Comparison of ENCODE assay signal across 1 cellular context in the genomic region with DNA sequence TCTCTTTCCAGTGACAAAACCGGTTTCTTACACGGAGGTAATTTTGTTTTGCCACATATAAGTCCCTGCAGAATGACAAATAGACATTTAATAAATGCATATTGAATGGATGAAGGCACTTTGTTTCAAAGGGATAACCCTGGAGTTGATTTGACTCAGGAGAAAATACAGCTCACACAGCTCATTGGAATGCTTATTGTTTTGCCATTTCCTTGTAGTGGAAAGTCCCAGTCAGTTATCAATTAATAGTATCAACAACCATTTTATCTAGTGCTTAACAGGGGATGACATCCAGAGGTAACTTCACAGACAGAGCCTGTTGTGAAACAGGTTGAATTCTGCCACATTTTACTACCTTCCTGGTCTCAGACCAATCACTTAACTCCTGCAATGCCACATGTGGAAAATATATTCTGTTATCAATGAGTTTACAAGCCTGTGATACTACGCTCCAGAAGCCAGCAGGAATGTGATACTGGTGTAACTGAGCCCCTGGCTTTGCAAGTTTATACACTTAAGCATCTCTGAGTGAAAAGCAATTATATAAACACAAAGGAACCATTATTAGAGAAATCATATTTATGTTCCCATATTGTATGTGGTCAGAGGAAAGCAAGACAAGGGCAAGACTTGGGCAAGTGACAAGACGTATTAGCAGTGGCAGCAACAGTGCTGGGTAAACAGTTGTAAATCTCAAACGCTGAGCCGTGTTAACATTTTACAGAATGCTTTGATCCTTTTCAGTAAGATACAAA.
TF ChIP-seq lines count a peak whose summit lies in the region.

No MANE protein-coding gene starts in this region.

TF ChIP-seq in IMR-90, 13 proteins besides CTCF, POLR2A, EP300 and RAD21 (continued from another document):
- TF ChIP-seq, protein P1, sequence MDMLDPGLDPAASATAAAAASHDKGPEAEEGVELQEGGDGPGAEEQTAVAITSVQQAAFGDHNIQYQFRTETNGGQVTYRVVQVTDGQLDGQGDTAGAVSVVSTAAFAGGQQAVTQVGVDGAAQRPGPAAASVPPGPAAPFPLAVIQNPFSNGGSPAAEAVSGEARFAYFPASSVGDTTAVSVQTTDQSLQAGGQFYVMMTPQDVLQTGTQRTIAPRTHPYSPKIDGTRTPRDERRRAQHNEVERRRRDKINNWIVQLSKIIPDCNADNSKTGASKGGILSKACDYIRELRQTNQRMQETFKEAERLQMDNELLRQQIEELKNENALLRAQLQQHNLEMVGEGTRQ (IDR thresholded peaks at IDR 0.05; ENCODE audit: low read depth, low read length): no peak
- no peak for TF ChIP-seq MAFK (IDR thresholded peaks at IDR 0.05; ENCODE audit: low read depth, low read length)
- no peak for TF ChIP-seq RFX5 (IDR thresholded peaks at IDR 0.05; ENCODE audit: low read depth, low read length)
- no peak for TF ChIP-seq CEBPB (IDR thresholded peaks at IDR 0.05; ENCODE audit: low read depth, low read length)
- TF ChIP-seq, protein P2, sequence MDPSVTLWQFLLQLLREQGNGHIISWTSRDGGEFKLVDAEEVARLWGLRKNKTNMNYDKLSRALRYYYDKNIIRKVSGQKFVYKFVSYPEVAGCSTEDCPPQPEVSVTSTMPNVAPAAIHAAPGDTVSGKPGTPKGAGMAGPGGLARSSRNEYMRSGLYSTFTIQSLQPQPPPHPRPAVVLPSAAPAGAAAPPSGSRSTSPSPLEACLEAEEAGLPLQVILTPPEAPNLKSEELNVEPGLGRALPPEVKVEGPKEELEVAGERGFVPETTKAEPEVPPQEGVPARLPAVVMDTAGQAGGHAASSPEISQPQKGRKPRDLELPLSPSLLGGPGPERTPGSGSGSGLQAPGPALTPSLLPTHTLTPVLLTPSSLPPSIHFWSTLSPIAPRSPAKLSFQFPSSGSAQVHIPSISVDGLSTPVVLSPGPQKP (IDR thresholded peaks at IDR 0.05; ENCODE audit: borderline replicate concordance, low read depth, low read length): no peak
TF ChIP-seq in IMR-90: peak in this region for 0.
